Comparison of ENCODE assay signal across 8 cellular contexts in genomic region chr9:114156311-114156657, GRCh38. TPM values are rescaled to one million over a fixed set of nuclear protein-coding genes. Genes with fewer than 3 reads are reported as not detected.
DNase-seq lines count a peak whose midpoint lies in the region; FAIRE-seq and TF ChIP-seq lines count a peak whose summit lies in the region.

No MANE protein-coding gene starts in this region.

- no peak for FAIRE-seq in H1 (lab: Jason Lieb, UNC)

- H4K20me1 ChIP-seq in H1 (replicated peaks in 1 of 2; ENCODE audit: control insufficient read depth in 1 of 2, insufficient read depth in 2 of 2, low read length in 2 of 2) = peaks cover 5 to 22% of the 10 kb centered on the region in 2 experiments

- no peak overlapping the region for H2BK12ac ChIP-seq in H1 (ENCODE audit: low read depth, low read length)

- H2AK5ac ChIP-seq in H1 (ENCODE audit: low read depth, low read length) = no peak overlapping the region

- no peak for TF ChIP-seq CTCF in H1 (IDR thresholded peaks at IDR 0.05; ENCODE audit: control extremely low read depth in 1 of 3, insufficient read depth in 1 of 3, low read depth in 1 of 3, low read length in 3 of 3)
- TF ChIP-seq CTCF in vagina (IDR thresholded peaks at IDR 0.05) = no peak

- peak overlapping the region; percentile 74 to 94 for H3K4me2 ChIP-seq in H1 (ENCODE audit: insufficient read depth in 1 of 2, low read depth in 2 of 2, low read length in 2 of 2)

- H3K27ac Mint-ChIP-seq in CD8-positive, alpha-beta memory T cell = peak overlapping the region in 6 of 8 donors; percentile 34 to 81 (median 63)

- H3K4me1 ChIP-seq in CD8-positive, alpha-beta memory T cell (ENCODE audit: insufficient read depth, low read length) = peaks cover 10% of the 10 kb centered on the region
- H3K4me1 ChIP-seq in H1 (replicated peaks in 1 of 4; ENCODE audit: control insufficient read depth in 3 of 4, insufficient read depth in 4 of 4, low read length in 3 of 4) (peaks cover 0 to 14% (median 11%) of the 10 kb centered on the region in 4 experiments; a peak in 6 of 7 replicates), muscle layer of duodenum (ENCODE audit: control insufficient read depth in 1 of 2, insufficient read depth in 2 of 2, low read length in 2 of 2) (peaks cover 0 to 19% of the 10 kb centered on the region in 2 donors), vagina (peaks cover 66% of the 10 kb centered on the region)

- 3% methylated on average over 10 of the region's 19 CpGs; no CpG with 5 or more reads in 1 of the 2 experiments for WGBS in H1 (ENCODE audit: extremely low coverage in 1 of 2, insufficient coverage in 1 of 2, insufficient read length in 1 of 2, insufficient replicate concordance in 2 of 2, low coverage in 1 of 2, low lambda C conversion rate in 2 of 2, missing lambda C conversion rate in 1 of 2), 2 experiments

- H3K4me3 ChIP-seq in CD8-positive, alpha-beta memory T cell (ENCODE audit: low read length) = no peak overlapping the region
- H3K4me3 ChIP-seq in H1 (ENCODE audit: extremely low read depth in 1 of 4, insufficient read depth in 2 of 4, low read depth in 3 of 4, low read length in 4 of 4) (peak overlapping the region; percentile 49 to 86 (median 70)), muscle layer of duodenum (ENCODE audit: low read depth in 1 of 2, low read length in 2 of 2) (peak overlapping the region; percentile 60 to 68), vagina (peak overlapping the region; percentile 52 to 71)

- H4K91ac ChIP-seq in H1 (replicated peaks; ENCODE audit: insufficient read length, low read length) = no peak overlapping the region

- H3K56ac ChIP-seq in H1 (replicated peaks; ENCODE audit: insufficient read length, low read depth, low read length) = peak overlapping the region; percentile 10

- intact Hi-C loops in vagina (cut with DNase I) = no loop called here

- no peak overlapping the region for H2BK120ac ChIP-seq in H1 (replicated peaks; ENCODE audit: low read depth, low read length)

- H3K18ac ChIP-seq in H1 (ENCODE audit: extremely low read depth, low read length) = peak overlapping the region; percentile 24; the same call in 1 of the 2 replicates

- H4K5ac ChIP-seq in H1 (ENCODE audit: insufficient read length, low read depth, low read length) = no peak overlapping the region

- CTCF ChIA-PET in CD8-positive, alpha-beta memory T cell (lab: Charles Lee) = interaction anchor here (1.7 to 3.1 kb wide), 3 partner anchors 10 to 134 kb away, joined by 6 to 16 read pairs (median 7); no protein-coding TSS in a partner anchor
- CTCF ChIA-PET in H1 (lab: Charles Lee; ENCODE audit: partially characterized antibody) = interaction anchor here (0.8 to 8.5 kb wide), 18 partner anchors 10 to 152 kb away, joined by 3 to 114 read pairs (median 6); no protein-coding TSS in a partner anchor

- H3K27ac ChIP-seq in CD8-positive, alpha-beta memory T cell (ENCODE audit: low read depth, low read length) = no peak overlapping the region
- H3K27ac ChIP-seq in H1 (ENCODE audit: low read depth, low read length) = no peak overlapping the region
- no peak overlapping the region for H3K27ac ChIP-seq in muscle layer of duodenum (ENCODE audit: low read length)
- H3K27ac ChIP-seq in vagina = peak overlapping the region; percentile 86

- no peaks in the 10 kb centered on the region for H3K9me3 ChIP-seq in CD8-positive, alpha-beta memory T cell (ENCODE audit: low read length)
- H3K9me3 ChIP-seq in H1 (ENCODE audit: insufficient read depth in 2 of 2, low read depth in 1 of 2, low read length in 1 of 2) = no peaks in the 10 kb centered on the region
- H3K9me3 ChIP-seq in muscle layer of duodenum (ENCODE audit: control insufficient read depth in 1 of 2, low read length in 2 of 2) = no peaks in the 10 kb centered on the region
- H3K9me3 ChIP-seq in vagina = no peaks in the 10 kb centered on the region

- no peaks in the 10 kb centered on the region for H3K36me3 Mint-ChIP-seq in CD8-positive, alpha-beta memory T cell

- no peak overlapping the region for H3K14ac ChIP-seq in H1 (ENCODE audit: insufficient read length)

- H3K27me3 ChIP-seq in CD8-positive, alpha-beta memory T cell (ENCODE audit: insufficient read depth, low read length, poor library complexity, severe bottlenecking) = peaks cover 18% of the 10 kb centered on the region
- peaks cover 4 to 26% (median 21%) of the 10 kb centered on the region in 4 experiments for H3K27me3 ChIP-seq in H1 (replicated peaks in 1 of 4; ENCODE audit: control insufficient read depth in 3 of 4, extremely low read depth in 1 of 4, insufficient read depth in 3 of 4, low read length in 3 of 4)
- peaks cover 17% of the 10 kb centered on the region for H3K27me3 ChIP-seq in muscle layer of duodenum (ENCODE audit: low read depth, low read length)
- H3K27me3 ChIP-seq in vagina = no peaks in the 10 kb centered on the region

- H3K4me3 Mint-ChIP-seq in CD8-positive, alpha-beta memory T cell = peak overlapping the region; percentile 83 to 95 (median 89)

- H2AFZ ChIP-seq in H1 (ENCODE audit: low read length) = no peak overlapping the region

- H3K9ac ChIP-seq in H1 (replicated peaks in 1 of 4; ENCODE audit: extremely low read depth in 1 of 4, low read depth in 3 of 4, low read length in 3 of 4) = no peak overlapping the region

- no peak overlapping the region; the same call in 1 of the 2 replicates for H4K8ac ChIP-seq in H1 (ENCODE audit: extremely low read depth, insufficient read depth, low read length)

- H2BK5ac ChIP-seq in H1 (ENCODE audit: low read depth, low read length) = no peak overlapping the region

- no peak for TF ChIP-seq EP300 in H1 (IDR thresholded peaks at IDR 0.05; ENCODE audit: borderline replicate concordance in 1 of 2, low read depth in 2 of 2, low read length in 2 of 2)

- H3K4me1 Mint-ChIP-seq in CD8-positive, alpha-beta memory T cell = peaks cover 21 to 31% (median 21%) of the 10 kb centered on the region in 3 donors

- H3K79me1 ChIP-seq in H1 (ENCODE audit: low read depth, low read length) = peaks cover 5% of the 10 kb centered on the region; the same call in 1 of the 2 replicates

- H3K79me2 ChIP-seq in H1 (ENCODE audit: control insufficient read depth in 1 of 2, insufficient read depth in 2 of 2, low read length in 2 of 2) = peaks cover 0 to 8% of the 10 kb centered on the region in 2 experiments; a peak in 1 of 4 replicates

- H2BK15ac ChIP-seq in H1 (ENCODE audit: low read length) = peak overlapping the region; percentile 25; the same call in 1 of the 2 replicates

- no peak for DNase-seq in CD8-positive, alpha-beta memory T cell
- DNase-seq in SK-N-DZ (ENCODE audit: low spot score) = peak; percentile 8
- DNase-seq in H1 (ENCODE audit: low read depth in 1 of 2, low spot score in 2 of 2) = no peak
- no peak for DNase-seq in vagina (ENCODE audit: extremely low spot score in 2 of 2)
- no peak for DNase-seq in D341Med (ENCODE audit: low spot score)
- no peak for DNase-seq in NCI-H748 (lab: John Stamatoyannopoulos, UW; ENCODE audit: unreplicated experiment)
- no peak for DNase-seq in NCI-H2227 treated with DMSO at 0.1 percent for 48 hours (lab: John Stamatoyannopoulos, UW)

- H3K23ac ChIP-seq in H1 (ENCODE audit: insufficient read length) = no peak overlapping the region

- no peaks in the 10 kb centered on the region for H3K9me3 Mint-ChIP-seq in CD8-positive, alpha-beta memory T cell

- H2BK20ac ChIP-seq in H1 (ENCODE audit: low read length) = no peak overlapping the region

- no peak for TF ChIP-seq POLR2A in H1 (IDR thresholded peaks at IDR 0.05; ENCODE audit: control extremely low read depth in 1 of 2, low read depth in 2 of 2, low read length in 2 of 2)
- no peak for TF ChIP-seq POLR2A in vagina (IDR thresholded peaks at IDR 0.05)

- no peak for TF ChIP-seq RAD21 in H1 (IDR thresholded peaks at IDR 0.05 in 1 of 2, conservative IDR thresholded peaks at IDR 0.05 in 1 of 2; ENCODE audit: low read depth in 2 of 2, low read length in 2 of 2)

- no peak overlapping the region for H3K4ac ChIP-seq in H1 (replicated peaks; ENCODE audit: insufficient read length, low read depth, low read length)

- peaks cover 29 to 46% of the 10 kb centered on the region in 2 donors for H3K27me3 Mint-ChIP-seq in CD8-positive, alpha-beta memory T cell

- POLR2A ChIA-PET in CD8-positive, alpha-beta memory T cell (lab: Charles Lee) = no interaction called here
- POLR2A ChIA-PET in H1 (lab: Charles Lee; ENCODE audit: partially characterized antibody) = no interaction called here

- H3K23me2 ChIP-seq in H1 (ENCODE audit: low read depth, low read length) = peaks cover 13% of the 10 kb centered on the region

- no peaks in the 10 kb centered on the region for H3K36me3 ChIP-seq in CD8-positive, alpha-beta memory T cell (ENCODE audit: insufficient read depth, low read length)
- no peaks in the 10 kb centered on the region for H3K36me3 ChIP-seq in H1 (ENCODE audit: control insufficient read depth in 2 of 4, insufficient read depth in 4 of 4, low read length in 3 of 4)
- no peaks in the 10 kb centered on the region for H3K36me3 ChIP-seq in muscle layer of duodenum (ENCODE audit: control insufficient read depth in 1 of 2, insufficient read depth in 2 of 2, low read length in 2 of 2)
- H3K36me3 ChIP-seq in vagina = no peaks in the 10 kb centered on the region

RNA-seq across cellular contexts. Expression of gene COL27A1, which starts 0.9 kb away (rescaled TPM):
- 1 to 10 TPM in 1 of 2 experiments, under 1 TPM in 1; 0.86 to 1.6 TPM for total RNA-seq in CD8-positive, alpha-beta memory T cell
- polyA plus RNA-seq in CD8-positive, alpha-beta memory T cell = not detected
- not detected in 2 replicates for polyA plus RNA-seq in SK-N-DZ (2014; cell fraction: cytosol; rRNA removed)
- 0.07 TPM in 1 of 2 replicates, not detected in the other for polyA plus RNA-seq in SK-N-DZ (2014; cell fraction: nucleus; rRNA removed)
- 22.5 and 22.8 TPM in 2 replicates for total RNA-seq in H1 (2021; fragmentation: NEBNext Ultra II Directional; extraction: Animal tissue kit (Norgen Biotek cat#: 25700))
- 15.1 and 26.0 TPM in 2 replicates for polyA plus RNA-seq in H1 (2011; rRNA removed)
- polyA plus RNA-seq in H1 (2011; cell fraction: cytosol; rRNA removed) = 17.3 TPM
- 250 TPM for polyA plus RNA-seq in H1 (2011; cell fraction: nucleus; rRNA removed)
- polyA plus RNA-seq in H1 (2012, experiment 1 of 2) = 15.6 to 20.3 TPM (median 17.3 TPM) in 4 replicates
- 4.8 TPM for polyA plus RNA-seq in H1 (2012, experiment 2 of 2)
- polyA plus RNA-seq in H1 (2013, experiment 1 of 2) = 17.7 TPM
- polyA plus RNA-seq in H1 (2013, experiment 2 of 2) = 15.1 TPM
- polyA minus RNA-seq in H1 (2011; rRNA and poly(A)+ RNA removed) = 12.9 and 15.0 TPM in 2 replicates
- polyA minus RNA-seq in H1 (2011; cell fraction: cytosol; rRNA and poly(A)+ RNA removed) = 7.2 TPM
- 55.6 TPM for polyA minus RNA-seq in H1 (2011; cell fraction: nucleus; rRNA and poly(A)+ RNA removed)
- total RNA-seq in vagina = 17.2 TPM

RNA-seq across cellular contexts. Expression of gene KIF12, which starts 57.2 kb away (rescaled TPM):
- total RNA-seq in CD8-positive, alpha-beta memory T cell = not detected
- polyA plus RNA-seq in CD8-positive, alpha-beta memory T cell = not detected
- polyA plus RNA-seq in SK-N-DZ (2014; cell fraction: cytosol; rRNA removed) = not detected in 2 replicates
- not detected in 2 replicates for polyA plus RNA-seq in SK-N-DZ (2014; cell fraction: nucleus; rRNA removed)
- 3.4 and 3.9 TPM in 2 replicates for total RNA-seq in H1 (2021; fragmentation: NEBNext Ultra II Directional; extraction: Animal tissue kit (Norgen Biotek cat#: 25700))
- 2.9 and 5.2 TPM in 2 replicates for polyA plus RNA-seq in H1 (2011; rRNA removed)
- 3.7 TPM for polyA plus RNA-seq in H1 (2011; cell fraction: cytosol; rRNA removed)
- 33.3 TPM for polyA plus RNA-seq in H1 (2011; cell fraction: nucleus; rRNA removed)
- polyA plus RNA-seq in H1 (2012, experiment 1 of 2) = 2.9 to 3.5 TPM (median 3.4 TPM) in 4 replicates
- polyA plus RNA-seq in H1 (2012, experiment 2 of 2) = 2.0 TPM
- 2.1 TPM for polyA plus RNA-seq in H1 (2013, experiment 1 of 2)
- 1.1 TPM for polyA plus RNA-seq in H1 (2013, experiment 2 of 2)
- 3.6 and 4.0 TPM in 2 replicates for polyA minus RNA-seq in H1 (2011; rRNA and poly(A)+ RNA removed)
- 1.9 TPM for polyA minus RNA-seq in H1 (2011; cell fraction: cytosol; rRNA and poly(A)+ RNA removed)
- 3.6 TPM for polyA minus RNA-seq in H1 (2011; cell fraction: nucleus; rRNA and poly(A)+ RNA removed)
- total RNA-seq in vagina = not detected
